In genomic region chr20:34980543-34981213, GRCh38 we compare ENCODE assay signal across 15 cellular contexts. TPM values are rescaled to one million over a fixed set of nuclear protein-coding genes. Genes with fewer than 3 reads are reported as not detected.
A peak's percentile ranks its signal among the peaks of the same experiment; 100 is the strongest.
DNase-seq lines count a peak whose midpoint lies in the region; ATAC-seq and TF ChIP-seq lines count a peak whose summit lies in the region.
"Had no signal": no experiment of that assay in that cellular context is flagged by ENCODE, and none has a peak within 500 bp of the region (broad histone marks: within the 10 kb centered on the region; RNA-seq: fewer than 3 reads in every experiment).

No MANE protein-coding gene starts in this region.

- no peak overlapping the region for H2BK5ac ChIP-seq in H9 (ENCODE audit: insufficient read length, low read length)

- no CpG with 5 or more reads among the region's 22 CpGs for WGBS in H9 (ENCODE audit: extremely low coverage, insufficient read length, low lambda C conversion rate)
- 36 to 78% methylated on average over 21 to 22 of the region's 22 CpGs for WGBS in testis, 2 donors

- H2AK5ac ChIP-seq in H9 (ENCODE audit: insufficient read length, low read length): no peak overlapping the region

- no peak overlapping the region for H3K56ac ChIP-seq in H9 (ENCODE audit: insufficient read length, low read depth, low read length)

- TF ChIP-seq CTCF in H9 (conservative IDR thresholded peaks at IDR 0.05): no peak
- TF ChIP-seq CTCF in gastrocnemius medialis (IDR thresholded peaks at IDR 0.05 in 4 of 5, conservative IDR thresholded peaks at IDR 0.05 in 1 of 5): no peak
- TF ChIP-seq CTCF in testis (IDR thresholded peaks at IDR 0.05): no peak

- H4K91ac ChIP-seq in H9 (ENCODE audit: insufficient read length, low read depth, low read length): no peak overlapping the region

- H3K36me3 ChIP-seq in gastrocnemius medialis: no peaks in the 10 kb centered on the region
- no peaks in the 10 kb centered on the region for H3K36me3 ChIP-seq in testis (ENCODE audit: low read depth, missing control alignments)

- peaks cover 0 to 8% of the 10 kb centered on the region in 2 experiments; a peak in 2 of 5 replicates for H3K9me3 Mint-ChIP-seq in H9
- H3K9me3 Mint-ChIP-seq: CD4-positive, CD25-positive, alpha-beta regulatory T cell; dendritic cell treated with granulocyte-macrophage colony-stimulating factor and Interleukin-4, amounts not matched to agents 40 ng/mL and 50 ng/mL, for 4 days; IgD-negative memory B cell; stimulated activated naive CD8-positive, alpha-beta T cell treated with anti-CD3 and anti-CD28 coated beads, Interleukin-15, amount 100 ng/mL, for 72 hours had no signal

- H3K9me3 ChIP-seq in H9 (ENCODE audit: control insufficient read depth, low read depth, low read length): no peaks in the 10 kb centered on the region
- no peaks in the 10 kb centered on the region for H3K9me3 ChIP-seq in gastrocnemius medialis
- no peaks in the 10 kb centered on the region for H3K9me3 ChIP-seq in testis

- H3K23ac ChIP-seq in H9 (ENCODE audit: insufficient read length, low read depth, low read length): no peak overlapping the region

- ATAC-seq in Right ventricle myocardium superior (ENCODE audit: poor library complexity) (peak; percentile 27), gastrocnemius medialis (peak; percentile 35 to 37), HG03280 (IDR thresholded peaks at IDR 0.05; ENCODE audit: unreplicated experiment) (no peak)

- H3K4me1 ChIP-seq in H9 (ENCODE audit: insufficient read depth, low read length) (peaks cover 8% of the 10 kb centered on the region; the same call in 1 of the 2 replicates), gastrocnemius medialis (peaks cover 41 to 48% of the 10 kb centered on the region in 2 donors), testis (peaks cover 3% of the 10 kb centered on the region)

- H2BK20ac ChIP-seq in H9 (ENCODE audit: low read depth, low read length, poor library complexity, severe bottlenecking): no peak overlapping the region

- no peak overlapping the region for H2BK15ac ChIP-seq in H9 (ENCODE audit: low read depth, low read length)

- no peak overlapping the region for H3K4me3 Mint-ChIP-seq in H9
- H3K4me3 Mint-ChIP-seq: CD4-positive, CD25-positive, alpha-beta regulatory T cell; dendritic cell treated with granulocyte-macrophage colony-stimulating factor and Interleukin-4, amounts not matched to agents 40 ng/mL and 50 ng/mL, for 4 days; IgD-negative memory B cell; stimulated activated naive CD8-positive, alpha-beta T cell treated with anti-CD3 and anti-CD28 coated beads, Interleukin-15, amount 100 ng/mL, for 72 hours had no signal

- no peak overlapping the region for H2AFZ ChIP-seq in H9 (ENCODE audit: low read length)

- H3K27ac Mint-ChIP-seq in H9: peak overlapping the region in 1 of 3 experiments; percentile 98; a peak in 2 of 7 replicates
- H3K27ac Mint-ChIP-seq: dendritic cell treated with granulocyte-macrophage colony-stimulating factor and Interleukin-4, amounts not matched to agents 40 ng/mL and 50 ng/mL, for 4 days; IgD-negative memory B cell had no signal

- H3K4me2 ChIP-seq in H9 (ENCODE audit: insufficient read depth, insufficient read length, low read length): no peak overlapping the region

- peaks cover 96% of the 10 kb centered on the region for H3K27me3 Mint-ChIP-seq in H9 (ENCODE audit: low read depth)

- H4K20me1 ChIP-seq in H9 (ENCODE audit: control insufficient read depth, insufficient read depth, insufficient read length): no peaks in the 10 kb centered on the region

- H3K27ac ChIP-seq in H9 (ENCODE audit: insufficient read length, low read depth, low read length) (no peak overlapping the region), gastrocnemius medialis (peak overlapping the region; percentile 89 to 99 (median 94)), testis (no peak overlapping the region)

- no peak overlapping the region for H3K9ac ChIP-seq in H9 (ENCODE audit: extremely low read depth, insufficient read length, low read length)

- no peaks in the 10 kb centered on the region for H3K23me2 ChIP-seq in H9 (ENCODE audit: insufficient read length, low read depth, low read length, poor library complexity, severe bottlenecking)

- intact Hi-C loops in Right ventricle myocardium superior (cut with DNase I) (no loop called here), gastrocnemius medialis (cut with DNase I; ENCODE audit: low total_unique reads) (no loop called here), testis (cut with DNase I; ENCODE audit: low total_unique reads) (no loop called here)

- in situ Hi-C loops in gastrocnemius medialis (cut with MboI; ENCODE audit: low sequenced_read_pairs in 4 of 4): no loop called here

- no peak overlapping the region for H3K4ac ChIP-seq in H9 (ENCODE audit: low read depth, low read length)

- H3K79me1 ChIP-seq in H9 (ENCODE audit: insufficient read depth, low read depth, low read length, poor library complexity, severe bottlenecking): no peaks in the 10 kb centered on the region

- no peak overlapping the region for H3K14ac ChIP-seq in H9 (ENCODE audit: insufficient read depth, low read length)

- no peaks in the 10 kb centered on the region for H3K79me2 ChIP-seq in H9 (ENCODE audit: insufficient read depth, low read length)

- H3K4me3 ChIP-seq in gastrocnemius medialis (no peak overlapping the region), testis (peak overlapping the region in 1 of 2 donors; percentile 26)

- no peak overlapping the region for H2BK12ac ChIP-seq in H9 (ENCODE audit: insufficient read length, low read depth, low read length)

- peaks cover 66 to 68% of the 10 kb centered on the region in 2 experiments for H3K4me1 Mint-ChIP-seq in H9

- H3K27me3 ChIP-seq in H9 (ENCODE audit: insufficient read depth, low read length) (no peaks in the 10 kb centered on the region), gastrocnemius medialis (peaks cover 0 to 7% (median 0%) of the 10 kb centered on the region in 3 donors), testis (no peaks in the 10 kb centered on the region)

- H3K18ac ChIP-seq in H9 (ENCODE audit: insufficient read length, low read depth, low read length): peak overlapping the region; percentile 12

- H4K8ac ChIP-seq in H9 (replicated peaks; ENCODE audit: insufficient read length, low read depth, low read length): no peak overlapping the region

- TF ChIP-seq POLR2A in gastrocnemius medialis (IDR thresholded peaks at IDR 0.05): peak in 1 of 2 donors; percentile 37
- no peak for TF ChIP-seq POLR2A in testis (IDR thresholded peaks at IDR 0.05)

- no peak overlapping the region for H2BK120ac ChIP-seq in H9 (ENCODE audit: low read depth, low read length, poor library complexity, severe bottlenecking)

- H3T11ph ChIP-seq in H9 (ENCODE audit: low read length): no peak overlapping the region

- DNase-seq in H9 (peak; percentile 68), NCI-H82 treated with DMSO at 0.1 percent for 48 hours (lab: John Stamatoyannopoulos, UW; ENCODE audit: unreplicated experiment) (peak; percentile 94), Right ventricle myocardium superior (peak; percentile 72), gastrocnemius medialis (peak; percentile 45 to 74), testis (no peak), NCI-H1092 treated with DMSO at 0.1 percent for 48 hours (lab: John Stamatoyannopoulos, UW) (no peak)
- DNase-seq: activated CD4-positive, alpha-beta T cell treated with anti-CD3 and anti-CD28 coated beads for 4 hours; activated T-cell treated with anti-CD3 and anti-CD28 coated beads, Interleukin-2, amount 50 U/mL, for 1 hour; amniotic stem cell; CD4-positive, CD25-positive, alpha-beta regulatory T cell; stimulated activated naive CD8-positive, alpha-beta T cell treated with anti-CD3 and anti-CD28 coated beads, Interleukin-15, amount 100 ng/mL, for 72 hours; T-helper 1 cell had no signal

- no peak overlapping the region for H4K5ac ChIP-seq in H9 (ENCODE audit: insufficient read length, low read depth, low read length)

- H3K36me3 Mint-ChIP-seq in H9 (ENCODE audit: insufficient read depth in 1 of 3, low read depth in 3 of 3): no peaks in the 10 kb centered on the region
- H3K36me3 Mint-ChIP-seq: CD4-positive, CD25-positive, alpha-beta regulatory T cell had no signal

RNA-seq across cellular contexts. Expression of gene MYH7B, which starts 25.0 kb away (rescaled TPM):
- total RNA-seq in H9 (2021) (0.22 and 0.42 TPM in 2 replicates), Right ventricle myocardium superior (222 TPM), gastrocnemius medialis (1 to 10 TPM; 1.6 to 8.5 (median 3.3) TPM), testis (10 to 100 TPM; 21.8 to 30.2 TPM)
- polyA plus RNA-seq in testis (ENCODE audit: insufficient read depth, low read depth, low replicate concordance): 24.3 TPM

RNA-seq across cellular contexts. Expression of gene GSS, which starts 25.1 kb away (rescaled TPM):
- total RNA-seq in H9 (2021) (48.5 and 53.0 TPM in 2 replicates), Right ventricle myocardium superior (15.7 TPM), gastrocnemius medialis (10 to 100 TPM; 14.1 to 33.0 (median 23.8) TPM), testis (10 to 100 TPM; 79.3 to 87.9 TPM)
- 52.8 TPM for polyA plus RNA-seq in testis (ENCODE audit: insufficient read depth, low read depth, low replicate concordance)

Comparison
In these comparisons a context has a peak if more than half of its experiments do, and no peak if none do; other contexts are left out.
1. DNase-seq: peak in H9 (single experiment), NCI-H82 treated with DMSO at 0.1 percent for 48 hours (single experiment), Right ventricle myocardium superior (single experiment) and gastrocnemius medialis (2 of 2); none in testis (single experiment) and NCI-H1092 treated with DMSO at 0.1 percent for 48 hours (single experiment).
2. H3K27ac ChIP-seq: peak in gastrocnemius medialis (4 of 4); none in H9 (single experiment) and testis (0 of 2).